Comparison of ENCODE assay signal across 1 cellular context in the genomic region with DNA sequence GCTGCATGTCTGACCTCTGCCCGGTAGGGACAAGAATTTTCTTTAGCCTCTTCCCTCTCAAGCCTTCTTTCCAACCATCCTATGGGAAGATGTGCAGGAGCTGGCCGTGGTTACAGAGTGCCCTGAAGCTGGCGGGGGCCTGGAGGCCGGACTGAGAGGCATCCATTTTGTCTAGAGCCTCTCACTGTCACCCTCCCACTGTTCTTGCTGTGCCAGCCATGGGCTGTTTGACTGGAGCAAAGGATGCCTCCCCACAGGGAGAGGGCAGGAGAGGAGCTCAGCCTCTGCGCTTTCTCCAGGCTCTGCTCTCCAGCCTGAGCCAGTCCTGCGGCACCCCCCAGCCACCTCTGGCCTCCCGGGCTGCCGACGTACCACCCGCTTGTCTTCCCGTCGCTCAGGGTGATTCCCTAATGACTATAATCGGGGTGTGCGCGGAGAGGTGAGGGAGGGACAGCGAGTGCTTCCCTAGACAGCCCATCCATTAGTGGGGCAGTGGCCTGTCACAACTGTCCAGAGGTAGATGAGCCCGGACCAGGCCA.
TF ChIP-seq lines count a peak whose summit lies in the region.

No MANE protein-coding gene starts in this region.

TF ChIP-seq in IMR-90, 13 proteins besides CTCF, POLR2A, EP300 and RAD21 (continued from another document):
- TF ChIP-seq, protein P1, sequence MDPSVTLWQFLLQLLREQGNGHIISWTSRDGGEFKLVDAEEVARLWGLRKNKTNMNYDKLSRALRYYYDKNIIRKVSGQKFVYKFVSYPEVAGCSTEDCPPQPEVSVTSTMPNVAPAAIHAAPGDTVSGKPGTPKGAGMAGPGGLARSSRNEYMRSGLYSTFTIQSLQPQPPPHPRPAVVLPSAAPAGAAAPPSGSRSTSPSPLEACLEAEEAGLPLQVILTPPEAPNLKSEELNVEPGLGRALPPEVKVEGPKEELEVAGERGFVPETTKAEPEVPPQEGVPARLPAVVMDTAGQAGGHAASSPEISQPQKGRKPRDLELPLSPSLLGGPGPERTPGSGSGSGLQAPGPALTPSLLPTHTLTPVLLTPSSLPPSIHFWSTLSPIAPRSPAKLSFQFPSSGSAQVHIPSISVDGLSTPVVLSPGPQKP (IDR thresholded peaks at IDR 0.05; ENCODE audit: borderline replicate concordance, low read depth, low read length): no peak
- TF ChIP-seq RFX5 (IDR thresholded peaks at IDR 0.05; ENCODE audit: low read depth, low read length) (no peak), RCOR1 (IDR thresholded peaks at IDR 0.05; ENCODE audit: insufficient replicate concordance, low read length) (no peak), CEBPB (IDR thresholded peaks at IDR 0.05; ENCODE audit: low read depth, low read length) (no peak), NFE2L2 (IDR thresholded peaks at IDR 0.05; ENCODE audit: low read depth, low read length) (no peak)
